Comparison of ENCODE assay signal across 14 cellular contexts in genomic region chr13:40434516-40435397, GRCh38.
DNase-seq lines count a peak whose midpoint lies in the region; ATAC-seq lines count a peak whose summit lies in the region.
"Had no signal": no experiment of that assay in that cellular context is flagged by ENCODE, and none has a peak within 500 bp of the region (broad histone marks: within the 10 kb centered on the region; RNA-seq: fewer than 3 reads in every experiment).

No MANE protein-coding gene starts in this region.

- no peak for DNase-seq in activated naive CD8-positive, alpha-beta T cell treated with anti-CD3 and anti-CD28 coated beads, Interleukin-2, amount 50 U/mL, for 24 hours
- DNase-seq in T-helper 17 cell: no peak
- no peak for DNase-seq in H4 (ENCODE audit: low spot score)
- DNase-seq in A172 (ENCODE audit: low spot score): no peak
- DNase-seq: DMS53, foreskin keratinocyte, left ventricle myocardium inferior, NCI-H774 had no signal

- H3K4me3 Mint-ChIP-seq in activated naive CD8-positive, alpha-beta T cell: peak overlapping the region; percentile 36
- no peak overlapping the region for H3K4me3 Mint-ChIP-seq in activated naive CD8-positive, alpha-beta T cell treated with anti-CD3 and anti-CD28 coated beads, Interleukin-2, amount 50 U/mL, for 24 hours
- H3K4me3 Mint-ChIP-seq in T-helper 17 cell: peak overlapping the region; percentile 80
- peak overlapping the region; percentile 8 for H3K4me3 Mint-ChIP-seq in stimulated activated memory B cell treated with anti-CD40 and anti-IgM and Interleukin-4, amounts not matched to agents 10 μg/mL and 1 μg/mL and 100 μg/mL, for 72 hours
- H3K4me3 Mint-ChIP-seq: nephron had no signal

- peaks cover 70% of the 10 kb centered on the region for H3K4me1 Mint-ChIP-seq in activated naive CD8-positive, alpha-beta T cell (ENCODE audit: low read depth)
- H3K4me1 Mint-ChIP-seq in activated naive CD8-positive, alpha-beta T cell treated with anti-CD3 and anti-CD28 coated beads, Interleukin-2, amount 50 U/mL, for 24 hours: peaks cover 70% of the 10 kb centered on the region
- H3K4me1 Mint-ChIP-seq in T-helper 17 cell: peaks cover 52% of the 10 kb centered on the region
- peaks cover 74% of the 10 kb centered on the region for H3K4me1 Mint-ChIP-seq in stimulated activated memory B cell treated with anti-CD40 and anti-IgM and Interleukin-4, amounts not matched to agents 10 μg/mL and 1 μg/mL and 100 μg/mL, for 72 hours

- no peaks in the 10 kb centered on the region for H3K9me3 Mint-ChIP-seq in activated naive CD8-positive, alpha-beta T cell (ENCODE audit: low read depth)
- H3K9me3 Mint-ChIP-seq in activated naive CD8-positive, alpha-beta T cell treated with anti-CD3 and anti-CD28 coated beads, Interleukin-2, amount 50 U/mL, for 24 hours: no peaks in the 10 kb centered on the region
- H3K9me3 Mint-ChIP-seq in stimulated activated memory B cell treated with anti-CD40 and anti-IgM and Interleukin-4, amounts not matched to agents 10 μg/mL and 1 μg/mL and 100 μg/mL, for 72 hours: no peaks in the 10 kb centered on the region
- H3K9me3 Mint-ChIP-seq: nephron had no signal

- H3K36me3 Mint-ChIP-seq in activated naive CD8-positive, alpha-beta T cell: peaks cover 3% of the 10 kb centered on the region
- H3K36me3 Mint-ChIP-seq in activated naive CD8-positive, alpha-beta T cell treated with anti-CD3 and anti-CD28 coated beads, Interleukin-2, amount 50 U/mL, for 24 hours (ENCODE audit: low read depth): no peaks in the 10 kb centered on the region
- no peaks in the 10 kb centered on the region for H3K36me3 Mint-ChIP-seq in T-helper 17 cell (ENCODE audit: low read depth)
- H3K36me3 Mint-ChIP-seq in stimulated activated memory B cell treated with anti-CD40 and anti-IgM and Interleukin-4, amounts not matched to agents 10 μg/mL and 1 μg/mL and 100 μg/mL, for 72 hours: no peaks in the 10 kb centered on the region

- no peak for ATAC-seq in activated naive CD8-positive, alpha-beta T cell treated with anti-CD3 and anti-CD28 coated beads, Interleukin-2, amount 50 U/mL, for 24 hours
- ATAC-seq in HG02610 (IDR thresholded peaks at IDR 0.05; ENCODE audit: unreplicated experiment) (peak; percentile 32), T-helper 17 cell (no peak), GM21526 (IDR thresholded peaks at IDR 0.05; ENCODE audit: low FRiP score, unreplicated experiment) (no peak)
- no peak for ATAC-seq in stimulated activated memory B cell treated with anti-CD40 and anti-IgM and Interleukin-4, amounts not matched to agents 10 μg/mL and 1 μg/mL and 100 μg/mL, for 72 hours
- ATAC-seq: foreskin keratinocyte, HepG2 had no signal

- no peaks in the 10 kb centered on the region for H3K9me3 ChIP-seq in T-helper 17 cell (ENCODE audit: control insufficient read depth, low read length, poor library complexity, severe bottlenecking)
- H3K9me3 ChIP-seq: left ventricle myocardium inferior had no signal

- H3K27ac Mint-ChIP-seq in activated naive CD8-positive, alpha-beta T cell: peak overlapping the region; percentile 41
- no peak overlapping the region for H3K27ac Mint-ChIP-seq in activated naive CD8-positive, alpha-beta T cell treated with anti-CD3 and anti-CD28 coated beads, Interleukin-2, amount 50 U/mL, for 24 hours
- H3K27ac Mint-ChIP-seq in T-helper 17 cell: peak overlapping the region; percentile 77
- peak overlapping the region; percentile 70 for H3K27ac Mint-ChIP-seq in stimulated activated memory B cell treated with anti-CD40 and anti-IgM and Interleukin-4, amounts not matched to agents 10 μg/mL and 1 μg/mL and 100 μg/mL, for 72 hours
- H3K27ac Mint-ChIP-seq: nephron had no signal

- H3K27me3 Mint-ChIP-seq in activated naive CD8-positive, alpha-beta T cell: no peaks in the 10 kb centered on the region
- no peaks in the 10 kb centered on the region for H3K27me3 Mint-ChIP-seq in activated naive CD8-positive, alpha-beta T cell treated with anti-CD3 and anti-CD28 coated beads, Interleukin-2, amount 50 U/mL, for 24 hours
- no peaks in the 10 kb centered on the region for H3K27me3 Mint-ChIP-seq in T-helper 17 cell
- H3K27me3 Mint-ChIP-seq in stimulated activated memory B cell treated with anti-CD40 and anti-IgM and Interleukin-4, amounts not matched to agents 10 μg/mL and 1 μg/mL and 100 μg/mL, for 72 hours: no peaks in the 10 kb centered on the region
